In the genomic region with DNA sequence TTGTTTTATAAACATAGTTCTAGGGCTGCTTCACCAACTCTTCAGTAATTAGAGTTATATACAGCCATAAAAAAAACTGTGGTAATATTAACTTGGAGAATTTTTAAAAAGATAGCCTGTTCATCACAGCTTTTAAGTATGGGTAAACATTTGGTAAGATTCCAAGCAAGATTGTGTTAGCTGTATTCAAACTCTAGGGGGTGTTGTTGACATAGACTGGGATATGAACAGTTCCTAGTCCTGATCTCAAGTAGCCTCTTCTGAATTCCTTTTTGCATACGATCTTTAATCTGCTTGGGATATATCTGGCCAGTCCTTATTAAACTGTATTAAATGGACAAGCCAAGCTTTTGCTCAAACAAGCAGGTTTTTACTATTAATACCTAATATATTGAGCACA, we compare ENCODE assay signal across 9 cellular contexts. TPM values are rescaled to one million over a fixed set of nuclear protein-coding genes. Genes with fewer than 3 reads are reported as not detected.
DNase-seq lines count a peak whose midpoint lies in the region; ATAC-seq and TF ChIP-seq lines count a peak whose summit lies in the region.
"Had no signal": no experiment of that assay in that cellular context is flagged by ENCODE, and none has a peak within 500 bp of the region (broad histone marks: within the 10 kb centered on the region; RNA-seq: fewer than 3 reads in every experiment).

No MANE protein-coding gene starts in this region.

- H2AFZ ChIP-seq in PC-9 (no peak overlapping the region), neural progenitor cell (replicated peaks) (no peak overlapping the region)

- peak; percentile 40 for DNase-seq in AG09309 (ENCODE audit: low read depth)
- peak in 1 of 2 experiments; percentile 44 for DNase-seq in PC-9
- no peak for DNase-seq in epithelial cell of proximal tubule (ENCODE audit: low read depth)
- peak; percentile 32 for DNase-seq in neural progenitor cell (ENCODE audit: low spot score)
- DNase-seq in vagina (ENCODE audit: extremely low spot score in 2 of 2) = no peak
- no peak for DNase-seq in GDM1 (lab: John Stamatoyannopoulos, UW)
- no peak for DNase-seq in omental fat pad (ENCODE audit: low spot score)

- H3K4me2 ChIP-seq in PC-9 = no peak overlapping the region
- no peak overlapping the region for H3K4me2 ChIP-seq in neural progenitor cell

- H3K27me3 ChIP-seq in PC-9 (ENCODE audit: insufficient read depth, low read depth) = no peaks in the 10 kb centered on the region
- H3K27me3 ChIP-seq in neural progenitor cell = no peaks in the 10 kb centered on the region
- H3K27me3 ChIP-seq in vagina = no peaks in the 10 kb centered on the region

- ATAC-seq in omental fat pad (ENCODE audit: low FRiP score) = no peak

- no peaks in the 10 kb centered on the region for H3K9me3 Mint-ChIP-seq in neural progenitor cell

- H4K20me1 ChIP-seq in PC-9 (ENCODE audit: insufficient read depth) (peaks cover 61% of the 10 kb centered on the region), neural progenitor cell (ENCODE audit: low read depth) (peaks cover 62% of the 10 kb centered on the region)

- no TSS peak for BruUV-seq in PC-9 (replicated peaks; lab: Mats Ljungman, UMichigan)

- H3F3A ChIP-seq in PC-9 (ENCODE audit: insufficient read depth, low read depth) (peaks cover 55% of the 10 kb centered on the region), neural progenitor cell (ENCODE audit: low read depth) (peaks cover 50% of the 10 kb centered on the region)

- no peak overlapping the region for H3K4me3 Mint-ChIP-seq in neural progenitor cell

- CTCF ChIA-PET in PC-9 (lab: Charles Lee) = interaction anchor here (0.5 kb wide), 1 partner anchor 435 kb away, joined by 3 read pairs; no protein-coding TSS in a partner anchor

- H3K27me3 Mint-ChIP-seq in neural progenitor cell (ENCODE audit: insufficient read depth, low read depth) = no peaks in the 10 kb centered on the region

- H3K79me2 ChIP-seq in PC-9 (ENCODE audit: low read depth) = peaks cover 89% of the 10 kb centered on the region
- peaks cover 82% of the 10 kb centered on the region for H3K79me2 ChIP-seq in neural progenitor cell (ENCODE audit: low read depth)

- H3K27ac ChIP-seq in PC-9 = peak overlapping the region; percentile 77
- H3K27ac ChIP-seq in neural progenitor cell = no peak overlapping the region
- no peak overlapping the region for H3K27ac ChIP-seq in vagina
- H3K27ac ChIP-seq: HL-60 had no signal

- POLR2A ChIA-PET in PC-9 (lab: Charles Lee; ENCODE audit: unreplicated experiment) = no interaction called here

- intact Hi-C loops in PC-9 (cut with micrococcal nuclease; ENCODE audit: unreplicated experiment) = no loop called here
- intact Hi-C loops in vagina (cut with DNase I) = no loop called here

- H3K9me2 ChIP-seq in PC-9 (ENCODE audit: insufficient read depth) = no peaks in the 10 kb centered on the region

- peak; percentile 55 for TF ChIP-seq CTCF in AG09309 (IDR thresholded peaks at IDR 0.05; ENCODE audit: control insufficient read depth, insufficient read depth, low read depth, low read length, missing control alignments)
- TF ChIP-seq CTCF in GM12873 (IDR thresholded peaks at IDR 0.05; ENCODE audit: insufficient read depth, low read depth, low read length, missing control alignments) = peak; percentile 47
- TF ChIP-seq CTCF in PC-9 (conservative IDR thresholded peaks at IDR 0.05) = 0 out of 2 replicates have a peak, but pooled peaks have one; percentile 41
- peak; percentile 67 for TF ChIP-seq CTCF in epithelial cell of proximal tubule (conservative IDR thresholded peaks at IDR 0.05; ENCODE audit: low read depth, low read length)
- TF ChIP-seq CTCF in neural progenitor cell (IDR thresholded peaks at IDR 0.05) = peak; percentile 59
- no peak for TF ChIP-seq CTCF in vagina (IDR thresholded peaks at IDR 0.05)
- no peak for TF ChIP-seq CTCF in omental fat pad (IDR thresholded peaks at IDR 0.05)

- H3K4me3 ChIP-seq in AG09309 (ENCODE audit: control insufficient read depth, low read depth, low read length) (no peak overlapping the region), PC-9 (no peak overlapping the region), epithelial cell of proximal tubule (ENCODE audit: low read depth, low read length) (no peak overlapping the region), neural progenitor cell (no peak overlapping the region), vagina (no peak overlapping the region)

- no peak overlapping the region for H3K27ac Mint-ChIP-seq in neural progenitor cell

- peaks cover 38% of the 10 kb centered on the region for H3K36me3 ChIP-seq in PC-9 (ENCODE audit: low read depth)
- peaks cover 32% of the 10 kb centered on the region for H3K36me3 ChIP-seq in neural progenitor cell
- peaks cover 0 to 26% of the 10 kb centered on the region in 2 donors for H3K36me3 ChIP-seq in vagina

- no peaks in the 10 kb centered on the region for H3K9me3 ChIP-seq in PC-9 (ENCODE audit: insufficient read depth, low read depth)
- no peaks in the 10 kb centered on the region for H3K9me3 ChIP-seq in neural progenitor cell (ENCODE audit: low read depth)
- H3K9me3 ChIP-seq in vagina = no peaks in the 10 kb centered on the region

- peaks cover 13% of the 10 kb centered on the region for H3K36me3 Mint-ChIP-seq in neural progenitor cell

- no peaks in the 10 kb centered on the region for H3K4me1 Mint-ChIP-seq in neural progenitor cell

- TF ChIP-seq POLR2A in vagina (IDR thresholded peaks at IDR 0.05) = no peak

- H3K4me1 ChIP-seq in PC-9 (replicated peaks; ENCODE audit: insufficient read depth) (peaks cover 17% of the 10 kb centered on the region), neural progenitor cell (no peaks in the 10 kb centered on the region), vagina (no peaks in the 10 kb centered on the region)

- H3K9ac ChIP-seq in neural progenitor cell = no peak overlapping the region

RNA-seq across cellular contexts. Expression of a gene that starts 13.4 kb away (rescaled TPM):
- total RNA-seq in PC-9 (2021) (38.2 and 48.5 TPM in 2 replicates), epithelial cell of proximal tubule (79.0 and 96.7 TPM in 2 replicates), neural progenitor cell (ENCODE audit: low replicate concordance) (99.4 and 112 TPM in 2 replicates), vagina (80.8 TPM), omental fat pad (100 to 1,000 TPM in 1 of 4 donors, 10 to 100 TPM in 3; 37.2 to 177 (median 82.1) TPM)

RNA-seq across cellular contexts. Expression of a gene that starts 40.5 kb away (rescaled TPM):
- 66.3 and 100 TPM in 2 replicates for total RNA-seq in PC-9 (2021)
- total RNA-seq in epithelial cell of proximal tubule = 121 and 129 TPM in 2 replicates
- total RNA-seq in neural progenitor cell (ENCODE audit: low replicate concordance) = 217 and 409 TPM in 2 replicates
- 38.8 TPM for total RNA-seq in vagina
- 10 to 100 TPM; 45.2 to 55.5 (median 52.7) TPM for total RNA-seq in omental fat pad

Comparison
In these comparisons a context has a peak if more than half of its experiments do, and no peak if none do; other contexts are left out.
1. DNase-seq: peak in AG09309 (single experiment) and neural progenitor cell (single experiment); none in epithelial cell of proximal tubule (single experiment), vagina (0 of 2), GDM1 (single experiment) and omental fat pad (single experiment).
2. CTCF ChIP-seq: peak in AG09309 (single experiment), GM12873 (single experiment), PC-9 (single experiment), epithelial cell of proximal tubule (single experiment) and neural progenitor cell (single experiment); none in vagina (0 of 3) and omental fat pad (0 of 3).